Comparison of ENCODE assay signal across 21 cellular contexts in the genomic region with DNA sequence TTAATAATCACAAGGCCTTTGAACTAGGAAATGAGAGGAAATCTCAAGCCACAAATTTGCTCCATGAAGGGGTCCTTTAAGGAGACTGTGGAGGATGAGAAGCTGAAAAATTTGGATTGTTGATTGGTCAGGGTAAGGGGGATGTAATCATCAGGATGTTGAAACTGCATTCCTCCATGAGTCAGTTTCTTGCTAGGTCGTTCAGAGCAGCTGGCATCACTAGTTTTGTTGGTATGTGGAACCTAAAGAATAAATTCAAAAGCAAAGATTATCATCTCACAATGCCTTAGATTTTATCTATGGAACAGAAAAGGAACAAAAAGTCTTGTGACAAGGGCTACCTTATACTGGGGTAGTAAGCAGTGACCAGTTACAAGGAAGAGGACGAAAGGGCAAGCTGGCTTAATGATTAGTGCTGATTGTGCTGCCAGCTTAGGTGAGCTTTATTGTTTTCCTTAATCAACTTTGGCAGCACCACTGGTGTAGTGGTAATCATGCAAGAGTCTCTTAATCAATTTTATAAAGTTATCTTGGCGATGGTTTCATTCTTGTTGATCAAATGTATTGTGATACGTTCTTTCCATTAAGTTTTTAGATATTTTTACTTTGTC. TPM values are rescaled to one million over a fixed set of nuclear protein-coding genes. Genes with fewer than 3 reads are reported as not detected.
DNase-seq lines count a peak whose midpoint lies in the region; ATAC-seq, FAIRE-seq and TF ChIP-seq lines count a peak whose summit lies in the region.
"Had no signal": no experiment of that assay in that cellular context is flagged by ENCODE, and none has a peak within 500 bp of the region (broad histone marks: within the 10 kb centered on the region; RNA-seq: fewer than 3 reads in every experiment).

No MANE protein-coding gene starts in this region.

- H3K18ac ChIP-seq in mesenchymal stem cell (ENCODE audit: low read depth in 1 of 2, low read length in 2 of 2): no peak overlapping the region

- H3K14ac ChIP-seq in mesenchymal stem cell (ENCODE audit: low read length in 2 of 2): no peak overlapping the region

- H3K36me3 ChIP-seq in mesenchymal stem cell (ENCODE audit: control insufficient read depth in 1 of 2, insufficient read depth in 2 of 2, low read depth in 1 of 2, low read length in 2 of 2) (no peaks in the 10 kb centered on the region), GM23338 (ENCODE audit: insufficient read depth) (no peaks in the 10 kb centered on the region)
- H3K36me3 ChIP-seq: left lung had no signal

- no peak overlapping the region for H2AFZ ChIP-seq in mesenchymal stem cell (ENCODE audit: low read depth, low read length)
- no peak overlapping the region for H2AFZ ChIP-seq in GM23338

- ATAC-seq in GM23338: no peak
- ATAC-seq in GM19035 (IDR thresholded peaks at IDR 0.05; ENCODE audit: unreplicated experiment): no peak
- ATAC-seq in HG02973 (IDR thresholded peaks at IDR 0.05; ENCODE audit: unreplicated experiment): no peak
- ATAC-seq: left lung had no signal

- no peaks in the 10 kb centered on the region for H3F3A ChIP-seq in GM23338 (replicated peaks; ENCODE audit: low read depth)

- no peaks in the 10 kb centered on the region for H3K9me2 ChIP-seq in GM23338 (ENCODE audit: insufficient read depth)

- no peaks in the 10 kb centered on the region for H3K36me3 Mint-ChIP-seq in GM23338 (ENCODE audit: low read depth)
- H3K36me3 Mint-ChIP-seq: naive B cell had no signal

- DNase-seq in ELR (ENCODE audit: low read depth): peak; percentile 68
- DNase-seq in NCI-H82 treated with DMSO at 0.1 percent for 48 hours (lab: John Stamatoyannopoulos, UW; ENCODE audit: unreplicated experiment): peak; percentile 41
- peak; percentile 10 to 30 for DNase-seq in cardiac fibroblast (ENCODE audit: low read depth in 2 of 2)
- DNase-seq in mesenchymal stem cell: peak; percentile 56
- DNase-seq in H54 (ENCODE audit: insufficient read length, low spot score): no peak
- DNase-seq in GM23338 (ENCODE audit: low spot score): no peak
- DNase-seq: amniotic stem cell, DMS 273 treated with DMSO at 0.1 percent for 48 hours, hippocampal formation, left lung, naive B cell, NCI-H2107, NCI-H748 treated with DMSO at 0.1 percent for 48 hours, T-helper 1 cell had no signal

- no peak overlapping the region for H2BK5ac ChIP-seq in mesenchymal stem cell (ENCODE audit: low read depth, low read length, poor library complexity, severe bottlenecking)

- H3K4me1 ChIP-seq in mesenchymal stem cell (ENCODE audit: control insufficient read depth, insufficient read depth, low read depth, low read length): no peaks in the 10 kb centered on the region
- no peaks in the 10 kb centered on the region for H3K4me1 ChIP-seq in GM23338 (ENCODE audit: insufficient read depth)
- H3K4me1 ChIP-seq: left lung had no signal

- H3K4ac ChIP-seq in mesenchymal stem cell (ENCODE audit: low read depth in 1 of 2, low read length in 2 of 2): no peak overlapping the region

- H3K4me3 ChIP-seq in cardiac fibroblast (replicated peaks in 1 of 2; ENCODE audit: low read depth in 2 of 2, low read length in 2 of 2) (no peak overlapping the region), mesenchymal stem cell (ENCODE audit: insufficient read depth in 1 of 2, low read depth in 1 of 2, low read length in 2 of 2) (no peak overlapping the region), GM23338 (no peak overlapping the region)
- H3K4me3 ChIP-seq: coronary artery, left lung had no signal

- TF ChIP-seq POLR2A in H54 (IDR thresholded peaks at IDR 0.05; ENCODE audit: low read depth, low read length): no peak

- no peaks in the 10 kb centered on the region for H3K9me3 ChIP-seq in mesenchymal stem cell (ENCODE audit: control insufficient read depth, low read length)

- no peaks in the 10 kb centered on the region for H3K4me1 Mint-ChIP-seq in GM23338
- H3K4me1 Mint-ChIP-seq: naive B cell had no signal

- no peak overlapping the region for H3K23ac ChIP-seq in mesenchymal stem cell (ENCODE audit: low read length in 2 of 2)

- H4K91ac ChIP-seq in mesenchymal stem cell (ENCODE audit: low read length): no peak overlapping the region

- H2AK5ac ChIP-seq in mesenchymal stem cell (ENCODE audit: low read length, severe bottlenecking): no peak overlapping the region

- H3K27me3 ChIP-seq in mesenchymal stem cell (ENCODE audit: control insufficient read depth in 1 of 2, insufficient read depth in 1 of 2, low read length in 2 of 2): no peaks in the 10 kb centered on the region
- no peaks in the 10 kb centered on the region for H3K27me3 ChIP-seq in GM23338 (ENCODE audit: insufficient read depth)
- H3K27me3 ChIP-seq: left lung had no signal

- H3K9me3 Mint-ChIP-seq in GM23338: peaks cover under 1% of the 10 kb centered on the region; the same call in 1 of the 3 replicates
- H3K9me3 Mint-ChIP-seq: activated T-helper 2 cell treated with anti-CD3 and anti-CD28 coated beads, Interferon-gamma antibody, Interleukin-2, Interleukin-4, amounts not matched to agents 10 μg/mL and 5 μg/mL and 100 μg/mL, durations not matched to agents 14 hours and 24 hours and 36 hours had no signal

- H3K4me3 Mint-ChIP-seq in GM23338: no peak overlapping the region
- H3K4me3 Mint-ChIP-seq: naive B cell had no signal

- no peak for FAIRE-seq in H54 (lab: Jason Lieb, UNC)

- H3K27ac ChIP-seq in mesenchymal stem cell (ENCODE audit: low read length, poor library complexity, severe bottlenecking) (no peak overlapping the region), GM23338 (ENCODE audit: low read depth) (no peak overlapping the region)
- H3K27ac ChIP-seq: coronary artery, left lung had no signal

- no peaks in the 10 kb centered on the region for H3K27me3 Mint-ChIP-seq in GM23338 (ENCODE audit: insufficient read depth, low read depth, poor library complexity)
- H3K27me3 Mint-ChIP-seq: naive B cell had no signal

- H2BK12ac ChIP-seq in mesenchymal stem cell (ENCODE audit: low read length in 2 of 2): no peak overlapping the region

- no peaks in the 10 kb centered on the region for H3K79me1 ChIP-seq in mesenchymal stem cell (replicated peaks; ENCODE audit: low read length, poor library complexity, severe bottlenecking)

- H3K4me2 ChIP-seq in mesenchymal stem cell (ENCODE audit: low read length, poor library complexity, severe bottlenecking) (no peak overlapping the region), GM23338 (no peak overlapping the region)

- no peak overlapping the region for H3K9ac ChIP-seq in mesenchymal stem cell (ENCODE audit: low read length)

- no peak overlapping the region for H4K8ac ChIP-seq in mesenchymal stem cell (ENCODE audit: low read length)

- TF ChIP-seq CTCF in cardiac fibroblast (IDR thresholded peaks at IDR 0.05; ENCODE audit: low read depth, low read length): no peak
- TF ChIP-seq CTCF in GM23338 (conservative IDR thresholded peaks at IDR 0.05; ENCODE audit: low read depth in 2 of 2): no peak

- H2BK120ac ChIP-seq in mesenchymal stem cell (ENCODE audit: low read depth, low read length): no peak overlapping the region

- H3K79me2 ChIP-seq in GM23338 (replicated peaks; ENCODE audit: insufficient read depth): no peaks in the 10 kb centered on the region

- 87% methylated on average over 1 of the region's 4 CpGs for WGBS in mesenchymal stem cell

- no peak overlapping the region for H2BK15ac ChIP-seq in mesenchymal stem cell (ENCODE audit: low read depth, poor library complexity, severe bottlenecking)

- H3K27ac Mint-ChIP-seq in GM23338: no peak overlapping the region
- H3K27ac Mint-ChIP-seq: activated T-helper 2 cell treated with anti-CD3 and anti-CD28 coated beads, Interferon-gamma antibody, Interleukin-2, Interleukin-4, amounts not matched to agents 10 μg/mL and 5 μg/mL and 100 μg/mL, durations not matched to agents 14 hours and 24 hours and 36 hours; naive B cell had no signal

- H4K20me1 ChIP-seq in GM23338 (replicated peaks; ENCODE audit: insufficient read depth): no peaks in the 10 kb centered on the region

TF ChIP-seq in GM23338, 12 proteins besides CTCF, POLR2A, EP300 and RAD21 (continues in another document):
- TF ChIP-seq ZNF114 (CRISPR knock-in tag; IDR thresholded peaks at IDR 0.05): no peak
- TF ChIP-seq, protein P1, sequence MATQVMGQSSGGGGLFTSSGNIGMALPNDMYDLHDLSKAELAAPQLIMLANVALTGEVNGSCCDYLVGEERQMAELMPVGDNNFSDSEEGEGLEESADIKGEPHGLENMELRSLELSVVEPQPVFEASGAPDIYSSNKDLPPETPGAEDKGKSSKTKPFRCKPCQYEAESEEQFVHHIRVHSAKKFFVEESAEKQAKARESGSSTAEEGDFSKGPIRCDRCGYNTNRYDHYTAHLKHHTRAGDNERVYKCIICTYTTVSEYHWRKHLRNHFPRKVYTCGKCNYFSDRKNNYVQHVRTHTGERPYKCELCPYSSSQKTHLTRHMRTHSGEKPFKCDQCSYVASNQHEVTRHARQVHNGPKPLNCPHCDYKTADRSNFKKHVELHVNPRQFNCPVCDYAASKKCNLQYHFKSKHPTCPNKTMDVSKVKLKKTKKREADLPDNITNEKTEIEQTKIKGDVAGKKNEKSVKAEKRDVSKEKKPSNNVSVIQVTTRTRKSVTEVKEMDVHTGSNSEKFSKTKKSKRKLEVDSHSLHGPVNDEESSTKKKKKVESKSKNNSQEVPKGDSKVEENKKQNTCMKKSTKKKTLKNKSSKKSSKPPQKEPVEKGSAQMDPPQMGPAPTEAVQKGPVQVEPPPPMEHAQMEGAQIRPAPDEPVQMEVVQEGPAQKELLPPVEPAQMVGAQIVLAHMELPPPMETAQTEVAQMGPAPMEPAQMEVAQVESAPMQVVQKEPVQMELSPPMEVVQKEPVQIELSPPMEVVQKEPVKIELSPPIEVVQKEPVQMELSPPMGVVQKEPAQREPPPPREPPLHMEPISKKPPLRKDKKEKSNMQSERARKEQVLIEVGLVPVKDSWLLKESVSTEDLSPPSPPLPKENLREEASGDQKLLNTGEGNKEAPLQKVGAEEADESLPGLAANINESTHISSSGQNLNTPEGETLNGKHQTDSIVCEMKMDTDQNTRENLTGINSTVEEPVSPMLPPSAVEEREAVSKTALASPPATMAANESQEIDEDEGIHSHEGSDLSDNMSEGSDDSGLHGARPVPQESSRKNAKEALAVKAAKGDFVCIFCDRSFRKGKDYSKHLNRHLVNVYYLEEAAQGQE (IDR thresholded peaks at IDR 0.05; ENCODE audit: unreplicated experiment): no peak
- TF ChIP-seq POLR2AphosphoS5 (IDR thresholded peaks at IDR 0.05; ENCODE audit: low read depth): no peak
- TF ChIP-seq EZH2 (IDR thresholded peaks at IDR 0.05; ENCODE audit: low read depth, unreplicated experiment): no peak
- TF ChIP-seq STAT1 (IDR thresholded peaks at IDR 0.05; ENCODE audit: unreplicated experiment): no peak
- no peak for TF ChIP-seq NANOG (IDR thresholded peaks at IDR 0.05; ENCODE audit: borderline replicate concordance)
- no peak for TF ChIP-seq EZH2phosphoT487 (IDR thresholded peaks at IDR 0.05; ENCODE audit: unreplicated experiment)

RNA-seq across cellular contexts. Expression of a gene that starts 36.6 kb away (rescaled TPM):
- polyA plus RNA-seq in mesenchymal stem cell (2013, experiment 1 of 2): not detected
- not detected for polyA plus RNA-seq in mesenchymal stem cell (2013, experiment 2 of 2)
- 0.50 and 0.63 TPM in 2 replicates for total RNA-seq in GM23338 (2014; rRNA removed; shearing (Covaris generic))
- 1.1 and 1.2 TPM in 2 replicates for polyA plus RNA-seq in GM23338 (2016; fragmentation: Nextera tagmentation; extraction: Ambion mirVana)
- total RNA-seq: activated T-helper 2 cell treated with anti-CD3 and anti-CD28 coated beads, Interferon-gamma antibody, Interleukin-2, Interleukin-4, amounts not matched to agents 10 μg/mL and 5 μg/mL and 100 μg/mL, durations not matched to agents 14 hours and 24 hours and 36 hours; left lung; pulmonary artery endothelial cell; RPMI7951; subcutaneous adipose tissue had no signal

RNA-seq across cellular contexts. Expression of a gene that starts 40.1 kb away (rescaled TPM):
- not detected for polyA plus RNA-seq in mesenchymal stem cell (2013, experiment 1 of 2)
- polyA plus RNA-seq in mesenchymal stem cell (2013, experiment 2 of 2): not detected
- total RNA-seq in GM23338 (2014; rRNA removed; shearing (Covaris generic)): not detected in 2 replicates
- polyA plus RNA-seq in GM23338 (2016; fragmentation: Nextera tagmentation; extraction: Ambion mirVana): not detected in 2 replicates
- total RNA-seq: activated T-helper 2 cell treated with anti-CD3 and anti-CD28 coated beads, Interferon-gamma antibody, Interleukin-2, Interleukin-4, amounts not matched to agents 10 μg/mL and 5 μg/mL and 100 μg/mL, durations not matched to agents 14 hours and 24 hours and 36 hours; left lung; pulmonary artery endothelial cell; RPMI7951; subcutaneous adipose tissue had no signal

Comparison
In these comparisons a context has a peak if more than half of its experiments do, and no peak if none do; other contexts are left out.
1. DNase-seq: peak in ELR (single experiment), NCI-H82 treated with DMSO at 0.1 percent for 48 hours (single experiment), cardiac fibroblast (2 of 2) and mesenchymal stem cell (single experiment); none in H54 (single experiment) and GM23338 (single experiment).